Comparison of ENCODE assay signal across 27 cellular contexts in the genomic region with DNA sequence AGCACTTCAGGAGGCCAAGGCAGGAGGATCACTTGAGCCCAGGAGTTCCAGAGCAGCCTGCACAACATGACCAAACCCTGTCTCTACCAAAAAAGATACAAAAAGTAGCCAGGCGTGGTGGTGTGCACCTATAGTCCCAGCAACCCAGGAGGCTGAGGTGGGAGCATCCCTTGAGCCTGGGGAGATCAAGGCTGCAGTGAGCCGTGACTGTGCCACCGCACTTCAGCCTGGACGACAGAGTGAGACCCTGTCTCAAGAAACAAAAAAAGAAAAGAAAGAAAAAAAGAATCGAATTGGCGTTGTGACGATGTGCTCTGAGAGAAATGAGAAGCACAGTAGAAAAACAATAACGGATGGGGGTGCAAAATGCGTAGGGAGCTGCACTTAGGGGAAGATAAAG.
"Had no signal": no experiment of that assay in that cellular context is flagged by ENCODE, and none has a peak within 500 bp of the region (broad histone marks: within the 10 kb centered on the region; RNA-seq: fewer than 3 reads in every experiment).

No MANE protein-coding gene starts in this region.

- H3K4me3 ChIP-seq: coronary artery, dorsolateral prefrontal cortex, esophagus squamous epithelium, gastrocnemius medialis, heart right ventricle, left lung, lower lobe of right lung, mucosa of descending colon had no signal

- H3K27ac ChIP-seq: coronary artery, dorsolateral prefrontal cortex, epithelial cell of prostate, esophagus squamous epithelium, gastrocnemius medialis, heart right ventricle, left lung, lower lobe of right lung had no signal

- H3K4me1 Mint-ChIP-seq: mesothelial cell of epicardium, naive B cell had no signal

- H3K36me3 Mint-ChIP-seq: mesothelial cell of epicardium, naive B cell had no signal

- H3K4me3 Mint-ChIP-seq: mesothelial cell of epicardium, naive B cell had no signal

- H3K27ac Mint-ChIP-seq: mesothelial cell of epicardium had no signal

- ATAC-seq: esophagus mucosa, gastrocnemius medialis, heart right ventricle, left cardiac atrium, left lung, left ventricle myocardium superior, lower lobe of right lung, mucosa of descending colon had no signal

- H3K9me3 ChIP-seq: esophagus squamous epithelium, gastrocnemius medialis, heart right ventricle, left lung, lower lobe of right lung, mucosa of descending colon had no signal

- H3K36me3 ChIP-seq: esophagus squamous epithelium, gastrocnemius medialis, heart right ventricle, left lung, lower lobe of right lung had no signal

- H3K9me3 Mint-ChIP-seq: mesothelial cell of epicardium, naive B cell had no signal

- H3K4me1 ChIP-seq: esophagus squamous epithelium, gastrocnemius medialis, heart right ventricle, left lung, lower lobe of right lung had no signal

- FAIRE-seq: colon, islet of Langerhans, keratinocyte had no signal

- H3K27me3 ChIP-seq: dorsolateral prefrontal cortex, esophagus squamous epithelium, gastrocnemius medialis, heart right ventricle, left lung had no signal

- DNase-seq: dermis blood vessel endothelial cell; dorsolateral prefrontal cortex; effector CD4-positive, alpha-beta T cell; effector memory CD4-positive, alpha-beta T cell; erythroblast; esophagus squamous epithelium; foreskin fibroblast; foreskin melanocyte; gastrocnemius medialis; glutamatergic neuron; head of caudate nucleus; heart right ventricle; hippocampal formation; left cardiac atrium; left lung; left ventricle myocardium superior; lower lobe of right lung; mesenchymal stem cell; mucosa of descending colon; naive B cell had no signal
